In the genomic region with DNA sequence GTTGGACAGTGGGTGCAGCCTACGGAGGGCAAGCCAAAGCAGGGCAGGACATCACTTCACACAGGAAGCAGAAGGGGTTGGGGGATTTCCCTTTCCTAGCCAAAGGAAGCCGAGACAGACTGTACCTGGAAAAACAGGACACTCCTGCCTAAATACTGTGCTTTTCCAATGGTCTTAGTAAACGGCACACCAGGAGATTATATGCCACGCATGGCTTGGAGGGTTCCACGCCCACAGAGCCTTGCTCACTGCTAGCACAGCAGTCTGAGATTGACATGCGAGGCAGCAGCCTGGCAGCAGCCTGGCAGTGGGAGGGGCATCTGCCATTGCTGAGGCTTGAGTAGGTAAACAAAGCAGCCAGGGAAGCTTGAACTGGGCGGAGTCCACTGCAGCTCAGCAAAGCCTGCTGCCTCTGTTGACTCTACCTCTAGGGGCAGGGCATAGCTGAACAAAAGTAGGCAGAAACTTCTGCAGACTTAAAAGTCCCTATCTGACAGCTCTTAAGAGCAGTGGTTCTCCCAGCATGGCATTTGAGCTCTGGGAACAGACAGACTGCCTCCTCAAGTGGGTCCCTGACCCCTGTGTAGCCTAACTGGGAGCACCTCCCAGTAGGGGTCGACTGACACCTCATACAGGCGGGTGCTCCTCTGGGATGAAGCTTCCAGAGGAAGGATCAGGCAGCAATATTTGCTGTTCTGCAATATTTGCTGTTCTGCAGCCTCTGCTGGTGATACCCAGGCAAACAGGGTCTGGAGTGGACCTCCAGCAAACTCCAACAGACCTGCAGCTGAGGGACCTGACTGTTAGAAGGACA, we compare ENCODE assay signal across 8 cellular contexts. TPM values are rescaled to one million over a fixed set of nuclear protein-coding genes. Genes with fewer than 3 reads are reported as not detected.
DNase-seq lines count a peak whose midpoint lies in the region.
"Not testable (repeated sequence)": the region's sequence is repeated elsewhere in the genome, so short reads cannot be mapped to it uniquely, and the experiment has no call there.

No MANE protein-coding gene starts in this region.

- peak overlapping the region; percentile 34 for H3K4me3 Mint-ChIP-seq in T-helper 1 cell treated with Interleukin-12 subunit alpha and Interleukin-12 subunit beta and Interleukin-4 antibody, amounts not matched to agents 30 μg/mL and 1 μg/mL, for 36 hours
- not testable (repeated sequence) for H3K4me3 Mint-ChIP-seq in activated T-cell treated with anti-CD3 and anti-CD28 coated beads, Interleukin-2, amount 50 U/mL, for 24 hours

- H3K36me3 Mint-ChIP-seq in T-helper 1 cell treated with Interleukin-12 subunit alpha and Interleukin-12 subunit beta and Interleukin-4 antibody, amounts not matched to agents 30 μg/mL and 1 μg/mL, for 36 hours (ENCODE audit: low read depth) = peaks cover 37% of the 10 kb centered on the region
- H3K36me3 Mint-ChIP-seq in activated T-cell treated with anti-CD3 and anti-CD28 coated beads, Interleukin-2, amount 50 U/mL, for 24 hours (ENCODE audit: low read depth) = not testable (repeated sequence)

- peak overlapping the region; percentile 62 for H3K27ac Mint-ChIP-seq in T-helper 1 cell treated with Interleukin-12 subunit alpha and Interleukin-12 subunit beta and Interleukin-4 antibody, amounts not matched to agents 30 μg/mL and 1 μg/mL, for 36 hours
- peak overlapping the region; percentile 88 for H3K27ac Mint-ChIP-seq in activated T-cell treated with anti-CD3 and anti-CD28 coated beads, Interleukin-2, amount 50 U/mL, for 24 hours

- H3K4me1 Mint-ChIP-seq in T-helper 1 cell treated with Interleukin-12 subunit alpha and Interleukin-12 subunit beta and Interleukin-4 antibody, amounts not matched to agents 30 μg/mL and 1 μg/mL, for 36 hours (ENCODE audit: low read depth) = peaks cover 19% of the 10 kb centered on the region
- peaks cover 25% of the 10 kb centered on the region for H3K4me1 Mint-ChIP-seq in activated T-cell treated with anti-CD3 and anti-CD28 coated beads, Interleukin-2, amount 50 U/mL, for 24 hours (ENCODE audit: low read depth)

- DNase-seq in DMS153 (lab: John Stamatoyannopoulos, UW) (peak; percentile 80), LoVo (ENCODE audit: low spot score) (peak; percentile 81), NCI-H446 treated with DMSO at 0.1 percent for 48 hours (lab: John Stamatoyannopoulos, UW) (peak; percentile 18), mucosa of gallbladder (ENCODE audit: low spot score) (peak; percentile 77)
- peak; percentile 67 for DNase-seq in activated T-cell treated with anti-CD3 and anti-CD28 coated beads, Interleukin-2, amount 50 U/mL, for 24 hours
- DNase-seq in effector CD4-positive, alpha-beta T cell = peak; percentile 76
- DNase-seq in stimulated activated CD8-positive, alpha-beta memory T cell treated with anti-CD3 and anti-CD28 coated beads, Interleukin-7, amount 100 ng/mL, for 4 hours (ENCODE audit: low read depth in 2 of 2) = peak; percentile 26 to 45

- peaks cover 18% of the 10 kb centered on the region for H3K9me3 Mint-ChIP-seq in T-helper 1 cell treated with Interleukin-12 subunit alpha and Interleukin-12 subunit beta and Interleukin-4 antibody, amounts not matched to agents 30 μg/mL and 1 μg/mL, for 36 hours
- not testable (repeated sequence) for H3K9me3 Mint-ChIP-seq in activated T-cell treated with anti-CD3 and anti-CD28 coated beads, Interleukin-2, amount 50 U/mL, for 24 hours

- H3K27me3 Mint-ChIP-seq in T-helper 1 cell treated with Interleukin-12 subunit alpha and Interleukin-12 subunit beta and Interleukin-4 antibody, amounts not matched to agents 30 μg/mL and 1 μg/mL, for 36 hours (ENCODE audit: low read depth) = peaks cover 30% of the 10 kb centered on the region
- not testable (repeated sequence) for H3K27me3 Mint-ChIP-seq in activated T-cell treated with anti-CD3 and anti-CD28 coated beads, Interleukin-2, amount 50 U/mL, for 24 hours

RNA-seq across cellular contexts. Expression of a gene that starts 10.1 kb away (rescaled TPM):
- 27.9 TPM for total RNA-seq in mucosa of gallbladder

RNA-seq across cellular contexts. Expression of a gene that starts 34.7 kb away (rescaled TPM):
- 19.5 TPM for total RNA-seq in mucosa of gallbladder

Comparison
In these comparisons a context has a peak if more than half of its experiments do, and no peak if none do; other contexts are left out.
1. Peak in every context shown above with its lines: DNase-seq.
2. DNase-seq: peak in every context shown above with its lines; median percentile 81 in LoVo; 80 in DMS153; 77 in mucosa of gallbladder; 76 in effector CD4-positive, alpha-beta T cell; 67 in activated T-cell treated with anti-CD3 and anti-CD28 coated beads, Interleukin-2, amount 50 U/mL, for 24 hours; 36 in stimulated activated CD8-positive, alpha-beta memory T cell treated with anti-CD3 and anti-CD28 coated beads, Interleukin-7, amount 100 ng/mL, for 4 hours; 18 in NCI-H446 treated with DMSO at 0.1 percent for 48 hours.